1 cellular context compared by ENCODE assay signal in the genomic region with DNA sequence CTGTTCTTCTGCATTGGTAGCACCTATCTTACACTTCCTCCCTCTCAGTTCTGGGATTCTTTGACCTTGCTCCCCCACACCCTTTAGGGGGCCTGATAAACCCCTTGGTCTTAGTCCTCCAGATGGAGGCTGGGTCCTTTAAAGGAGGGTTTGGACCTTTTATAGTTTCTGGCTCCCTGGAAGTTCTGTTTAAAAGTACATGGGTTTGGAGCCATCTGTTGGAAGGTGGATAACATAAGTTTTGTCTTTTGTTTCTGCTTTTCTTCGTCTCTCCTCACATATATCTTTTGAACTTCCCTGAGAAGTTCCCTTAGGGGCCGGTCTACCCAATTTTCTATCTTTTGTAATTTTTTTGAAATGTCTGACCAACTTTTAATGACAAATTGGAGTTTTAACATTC.
TF ChIP-seq lines count a peak whose summit lies in the region.

No MANE protein-coding gene starts in this region.

TF ChIP-seq in SK-N-SH treated with all-trans-retinoic acid at 6 μM for 48 hours, 23 proteins besides CTCF, POLR2A, EP300 and RAD21 (continued from another document):
- TF ChIP-seq, protein P1, sequence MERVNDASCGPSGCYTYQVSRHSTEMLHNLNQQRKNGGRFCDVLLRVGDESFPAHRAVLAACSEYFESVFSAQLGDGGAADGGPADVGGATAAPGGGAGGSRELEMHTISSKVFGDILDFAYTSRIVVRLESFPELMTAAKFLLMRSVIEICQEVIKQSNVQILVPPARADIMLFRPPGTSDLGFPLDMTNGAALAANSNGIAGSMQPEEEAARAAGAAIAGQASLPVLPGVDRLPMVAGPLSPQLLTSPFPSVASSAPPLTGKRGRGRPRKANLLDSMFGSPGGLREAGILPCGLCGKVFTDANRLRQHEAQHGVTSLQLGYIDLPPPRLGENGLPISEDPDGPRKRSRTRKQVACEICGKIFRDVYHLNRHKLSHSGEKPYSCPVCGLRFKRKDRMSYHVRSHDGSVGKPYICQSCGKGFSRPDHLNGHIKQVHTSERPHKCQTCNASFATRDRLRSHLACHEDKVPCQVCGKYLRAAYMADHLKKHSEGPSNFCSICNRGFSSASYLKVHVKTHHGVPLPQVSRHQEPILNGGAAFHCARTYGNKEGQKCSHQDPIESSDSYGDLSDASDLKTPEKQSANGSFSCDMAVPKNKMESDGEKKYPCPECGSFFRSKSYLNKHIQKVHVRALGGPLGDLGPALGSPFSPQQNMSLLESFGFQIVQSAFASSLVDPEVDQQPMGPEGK (CRISPR knock-in tag; IDR thresholded peaks at IDR 0.05; ENCODE audit: borderline replicate concordance): no peak
- TF ChIP-seq ZFP3 (CRISPR knock-in tag; IDR thresholded peaks at IDR 0.05): no peak
